In the genomic region with DNA sequence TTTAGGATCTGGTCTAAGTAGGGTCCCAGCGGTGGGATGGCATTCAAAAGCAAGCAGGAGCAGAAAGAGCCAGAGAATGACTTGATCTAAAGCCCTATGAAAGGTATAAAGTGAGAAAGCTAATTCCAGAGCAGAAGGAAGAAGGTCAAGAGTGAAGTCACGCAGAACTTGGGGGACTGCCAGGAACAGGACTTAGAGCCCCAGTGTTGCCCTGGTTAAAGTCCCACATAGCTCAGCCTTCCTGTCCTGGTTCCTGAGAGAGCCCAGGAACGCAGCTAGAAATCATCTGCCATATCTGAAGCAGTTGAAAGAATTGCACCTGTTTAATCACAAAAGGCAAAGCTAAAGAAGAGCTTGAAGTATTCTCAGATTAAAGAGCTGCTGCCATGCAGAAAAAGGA, we compare ENCODE assay signal across 16 cellular contexts.
A peak's percentile ranks its signal among the peaks of the same experiment; 100 is the strongest.
DNase-seq lines count a peak whose midpoint lies in the region; ATAC-seq, FAIRE-seq and TF ChIP-seq lines count a peak whose summit lies in the region.
"Had no signal": no experiment of that assay in that cellular context is flagged by ENCODE, and none has a peak within 500 bp of the region (broad histone marks: within the 10 kb centered on the region; RNA-seq: fewer than 3 reads in every experiment).

No MANE protein-coding gene starts in this region.

- TF ChIP-seq CTCF in hepatocyte (IDR thresholded peaks at IDR 0.05; ENCODE audit: poor library complexity) (no peak), pancreas (IDR thresholded peaks at IDR 0.05) (no peak), suprapubic skin (IDR thresholded peaks at IDR 0.05) (no peak)

- H3K9me3 ChIP-seq in hepatocyte (ENCODE audit: low read depth): no peaks in the 10 kb centered on the region
- no peaks in the 10 kb centered on the region for H3K9me3 ChIP-seq in pancreas
- H3K9me3 ChIP-seq in suprapubic skin: no peaks in the 10 kb centered on the region
- H3K9me3 ChIP-seq: A549 had no signal

- no peak for TF ChIP-seq EP300 in suprapubic skin (IDR thresholded peaks at IDR 0.05)

- TF ChIP-seq POLR2A in suprapubic skin (IDR thresholded peaks at IDR 0.05): no peak

- no peaks in the 10 kb centered on the region for H3K4me1 Mint-ChIP-seq in activated naive CD4-positive, alpha-beta T cell treated with anti-CD3 and anti-CD28 coated beads, Interleukin-2, amount 50 U/mL, for 24 hours
- no peaks in the 10 kb centered on the region for H3K4me1 Mint-ChIP-seq in activated naive CD4-positive, alpha-beta T cell treated with anti-CD3 and anti-CD28 coated beads for 36 hours (ENCODE audit: low read depth)
- H3K4me1 Mint-ChIP-seq: CD8-positive, alpha-beta memory T cell had no signal

- no peaks in the 10 kb centered on the region for H3K9me2 ChIP-seq in hepatocyte (replicated peaks; ENCODE audit: insufficient read depth)

- no peaks in the 10 kb centered on the region for H3K9me3 Mint-ChIP-seq in activated naive CD4-positive, alpha-beta T cell treated with anti-CD3 and anti-CD28 coated beads, Interleukin-2, amount 50 U/mL, for 24 hours
- H3K9me3 Mint-ChIP-seq in activated naive CD4-positive, alpha-beta T cell treated with anti-CD3 and anti-CD28 coated beads for 36 hours: no peaks in the 10 kb centered on the region
- H3K9me3 Mint-ChIP-seq: H9 had no signal

- no peak overlapping the region for H3K4me3 ChIP-seq in hepatocyte
- H3K4me3 ChIP-seq in pancreas: no peak overlapping the region
- H3K4me3 ChIP-seq in suprapubic skin: no peak overlapping the region
- H3K4me3 ChIP-seq: A549, SK-N-MC, smooth muscle cell had no signal

- H3K36me3 Mint-ChIP-seq in activated naive CD4-positive, alpha-beta T cell treated with anti-CD3 and anti-CD28 coated beads, Interleukin-2, amount 50 U/mL, for 24 hours: no peaks in the 10 kb centered on the region
- H3K36me3 Mint-ChIP-seq in activated naive CD4-positive, alpha-beta T cell treated with anti-CD3 and anti-CD28 coated beads for 36 hours (ENCODE audit: low read depth): no peaks in the 10 kb centered on the region

- H3K36me3 ChIP-seq in hepatocyte (replicated peaks; ENCODE audit: insufficient read depth, low read depth) (no peaks in the 10 kb centered on the region), pancreas (no peaks in the 10 kb centered on the region), suprapubic skin (no peaks in the 10 kb centered on the region)

- no peaks in the 10 kb centered on the region for H4K20me1 ChIP-seq in hepatocyte (ENCODE audit: insufficient read depth, poor library complexity, severe bottlenecking)

- H3K27me3 ChIP-seq in hepatocyte (no peaks in the 10 kb centered on the region), pancreas (no peaks in the 10 kb centered on the region), suprapubic skin (no peaks in the 10 kb centered on the region)

- H3K4me3 Mint-ChIP-seq in activated naive CD4-positive, alpha-beta T cell treated with anti-CD3 and anti-CD28 coated beads, Interleukin-2, amount 50 U/mL, for 24 hours: no peak overlapping the region
- H3K4me3 Mint-ChIP-seq in activated naive CD4-positive, alpha-beta T cell treated with anti-CD3 and anti-CD28 coated beads for 36 hours: no peak overlapping the region
- H3K4me3 Mint-ChIP-seq: CD8-positive, alpha-beta memory T cell; H9 had no signal

- H3K79me2 ChIP-seq in hepatocyte: no peaks in the 10 kb centered on the region

- CTCF ChIA-PET in activated naive CD4-positive, alpha-beta T cell treated with anti-CD3 and anti-CD28 coated beads for 36 hours (lab: Charles Lee): no interaction called here

- H3K27ac ChIP-seq in hepatocyte (no peak overlapping the region), pancreas (peak overlapping the region in 1 of 4 donors; percentile 10), suprapubic skin (no peak overlapping the region), caudate nucleus (ENCODE audit: low read depth, low read length) (no peak overlapping the region)
- H3K27ac ChIP-seq: A549, SK-N-MC had no signal

- H3K27me3 Mint-ChIP-seq in activated naive CD4-positive, alpha-beta T cell treated with anti-CD3 and anti-CD28 coated beads, Interleukin-2, amount 50 U/mL, for 24 hours: peaks cover 6% of the 10 kb centered on the region
- H3K27me3 Mint-ChIP-seq in activated naive CD4-positive, alpha-beta T cell treated with anti-CD3 and anti-CD28 coated beads for 36 hours (ENCODE audit: low read depth): peaks cover 5% of the 10 kb centered on the region

- peak overlapping the region; percentile 31 for H3K27ac Mint-ChIP-seq in activated naive CD4-positive, alpha-beta T cell treated with anti-CD3 and anti-CD28 coated beads, Interleukin-2, amount 50 U/mL, for 24 hours
- H3K27ac Mint-ChIP-seq in activated naive CD4-positive, alpha-beta T cell treated with anti-CD3 and anti-CD28 coated beads for 36 hours: no peak overlapping the region
- H3K27ac Mint-ChIP-seq: CD8-positive, alpha-beta memory T cell; H9 had no signal

- H3K4me1 ChIP-seq in hepatocyte (ENCODE audit: insufficient read depth): no peaks in the 10 kb centered on the region
- H3K4me1 ChIP-seq in pancreas: peaks cover 0 to 11% (median 9%) of the 10 kb centered on the region in 3 donors
- no peaks in the 10 kb centered on the region for H3K4me1 ChIP-seq in suprapubic skin
- H3K4me1 ChIP-seq: A549 had no signal

- DNase-seq in activated naive CD4-positive, alpha-beta T cell treated with anti-CD3 and anti-CD28 coated beads for 36 hours: no peak
- peak; percentile 48 for DNase-seq in hepatocyte (ENCODE audit: low spot score)
- peak in 5 of 6 donors; percentile 32 to 64 (median 54) for DNase-seq in pancreas
- peak; percentile 70 for DNase-seq in ureter (ENCODE audit: low spot score)
- no peak for DNase-seq in kidney glomerular epithelial cell (lab: John Stamatoyannopoulos, UW)
- no peak for DNase-seq in suprapubic skin (ENCODE audit: low spot score in 2 of 2)
- no peak for DNase-seq in caudate nucleus (lab: John Stamatoyannopoulos, UW)
- DNase-seq: CD8-positive, alpha-beta memory T cell; cerebellar nuclear complex; erythroblast; GDM1; H9 had no signal

- WGBS in hepatocyte (ENCODE audit: low lambda C conversion rate, missing lambda C conversion rate): 68% methylated on average over 3 of the region's 3 CpGs
- WGBS in pancreas, 2 donors: 29 to 35% methylated on average over 3 of the region's 3 CpGs
- WGBS in suprapubic skin: 58% methylated on average over 3 of the region's 3 CpGs

- H3K4me2 ChIP-seq in hepatocyte: no peak overlapping the region
- H3K4me2 ChIP-seq: A549, smooth muscle cell had no signal

- FAIRE-seq in pancreas (lab: Jason Lieb, UNC): no peak
- FAIRE-seq: A549 had no signal

- intact Hi-C loops in activated naive CD4-positive, alpha-beta T cell treated with anti-CD3 and anti-CD28 coated beads for 36 hours (cut with micrococcal nuclease): no loop called here
- intact Hi-C loops in pancreas (cut with DNase I): no loop called here

- peak; percentile 80 to 91 (median 90) for ATAC-seq in pancreas
- ATAC-seq: A549 had no signal

- H2AFZ ChIP-seq in hepatocyte: no peak overlapping the region

Comparison
In these comparisons a context has a peak if more than half of its experiments do, and no peak if none do; other contexts are left out.
1. DNase-seq: peak in hepatocyte (single experiment), pancreas (5 of 6) and ureter (single experiment); none in activated naive CD4-positive, alpha-beta T cell treated with anti-CD3 and anti-CD28 coated beads for 36 hours (single experiment), kidney glomerular epithelial cell (single experiment), suprapubic skin (0 of 2) and caudate nucleus (0 of 61).